ENCODE assay signal across 1 cellular context in genomic region chr19:16889883-16890460, GRCh38.
TF ChIP-seq lines count a peak whose summit lies in the region.

No MANE protein-coding gene starts in this region.

TF ChIP-seq in K562, 482 proteins besides CTCF, POLR2A, EP300 and RAD21 (continues in another document):
- TF ChIP-seq GATA2 (CRISPR knock-in tag; IDR thresholded peaks at IDR 0.05) (no peak), PHF20 (IDR thresholded peaks at IDR 0.05; ENCODE audit: partially characterized antibody) (no peak), PPARD (CRISPR knock-in tag; IDR thresholded peaks at IDR 0.05) (no peak), CXXC5 (CRISPR knock-in tag; IDR thresholded peaks at IDR 0.05) (peak; percentile 83; the same call in 1 of the 2 replicates), ZBTB43 (CRISPR knock-in tag; IDR thresholded peaks at IDR 0.05) (no peak), ZNF76 (CRISPR knock-in tag; IDR thresholded peaks at IDR 0.05; ENCODE audit: borderline replicate concordance) (peak; percentile 82; the same call in 1 of the 2 replicates), NFIC (IDR thresholded peaks at IDR 0.05) (no peak), FOXK2 (conservative IDR thresholded peaks at IDR 0.05 in 1 of 2, IDR thresholded peaks at IDR 0.05 in 1 of 2; ENCODE audit: low read depth in 2 of 2) (no peak), MYBL2 (IDR thresholded peaks at IDR 0.05; ENCODE audit: low read depth) (no peak), MYBL2 (CRISPR knock-in tag; IDR thresholded peaks at IDR 0.05; ENCODE audit: borderline replicate concordance) (no peak), USF2 (CRISPR knock-in tag; IDR thresholded peaks at IDR 0.05) (no peak), SRSF7 (optimal IDR thresholded peaks at IDR 0.05; ENCODE audit: low read depth, low read length) (no peak), PYGO2 (tag; IDR thresholded peaks at IDR 0.05) (no peak), ELF2 (CRISPR knock-in tag; IDR thresholded peaks at IDR 0.05) (no peak), CBFA2T3 (IDR thresholded peaks at IDR 0.05) (no peak; the same call in 1 of the 2 replicates), NR2C1 (IDR thresholded peaks at IDR 0.05) (no peak), NR2C1 (tag; IDR thresholded peaks at IDR 0.05) (no peak), NELFE (IDR thresholded peaks at IDR 0.05; ENCODE audit: insufficient read depth, insufficient read length) (no peak), BRCA1 (IDR thresholded peaks at IDR 0.05) (no peak), BRCA1 (CRISPR knock-in tag; IDR thresholded peaks at IDR 0.05) (no peak), CBFA2T2 (conservative IDR thresholded peaks at IDR 0.05) (no peak), PATZ1 (CRISPR knock-in tag; IDR thresholded peaks at IDR 0.05; ENCODE audit: borderline replicate concordance) (peak; percentile 26; the same call in 1 of the 2 replicates), PTTG1 (tag; IDR thresholded peaks at IDR 0.05; ENCODE audit: low read depth) (no peak), ZNF354B (CRISPR knock-in tag; IDR thresholded peaks at IDR 0.05) (no peak), ZFX (CRISPR knock-in tag; IDR thresholded peaks at IDR 0.05) (peak; percentile 97), GTF2B (IDR thresholded peaks at IDR 0.05; ENCODE audit: extremely low read depth, insufficient read length) (no peak), EGR1 (conservative IDR thresholded peaks at IDR 0.05) (no peak), NCOA6 (IDR thresholded peaks at IDR 0.05) (no peak), TCF15 (CRISPR knock-in tag; IDR thresholded peaks at IDR 0.05) (peak; percentile 85), NCOA4 (IDR thresholded peaks at IDR 0.05; ENCODE audit: partially characterized antibody) (no peak), ZNF143 (CRISPR knock-in tag; IDR thresholded peaks at IDR 0.05) (no peak), MTA2 (IDR thresholded peaks at IDR 0.05; ENCODE audit: low read depth) (no peak), CHD7 (IDR thresholded peaks at IDR 0.05; ENCODE audit: low read depth, low read length) (no peak), MTA3 (IDR thresholded peaks at IDR 0.05; ENCODE audit: borderline replicate concordance) (peak; percentile 55), ATF1 (CRISPR knock-in tag; IDR thresholded peaks at IDR 0.05) (peak; percentile 40; the same call in 1 of the 2 replicates), ATF1 (tag; IDR thresholded peaks at IDR 0.05) (peak; percentile 89), NR1H2 (CRISPR knock-in tag; IDR thresholded peaks at IDR 0.05) (peak; percentile 93; the same call in 1 of the 2 replicates), HNRNPLL (IDR thresholded peaks at IDR 0.05; ENCODE audit: low read depth, low read length, poor library complexity, severe bottlenecking) (no peak), ZBTB9 (CRISPR knock-in tag; IDR thresholded peaks at IDR 0.05) (peak; percentile 93; the same call in 1 of the 2 replicates), MIER1 (IDR thresholded peaks at IDR 0.05; ENCODE audit: low read depth) (no peak), ATF4 (CRISPR knock-in tag; IDR thresholded peaks at IDR 0.05) (peak; percentile 36; the same call in 1 of the 2 replicates)
